Comparison of ENCODE assay signal across 1 cellular context in genomic region chr21:46532080-46532479, GRCh38.
TF ChIP-seq lines count a peak whose summit lies in the region.

No MANE protein-coding gene starts in this region.

TF ChIP-seq in H1, 55 proteins besides CTCF, POLR2A, EP300 and RAD21:
- TF ChIP-seq SIX5 (IDR thresholded peaks at IDR 0.05; ENCODE audit: low read depth, low read length) (no peak), BCL11A (IDR thresholded peaks at IDR 0.05; ENCODE audit: low read depth in 2 of 2, low read length in 2 of 2) (no peak), POU5F1 (IDR thresholded peaks at IDR 0.05; ENCODE audit: low read depth, low read length) (no peak), ATF2 (IDR thresholded peaks at IDR 0.05; ENCODE audit: low read length) (no peak), SP4 (IDR thresholded peaks at IDR 0.05; ENCODE audit: low read length) (no peak), SRF (IDR thresholded peaks at IDR 0.05; ENCODE audit: low read depth, low read length) (no peak), CREB1 (IDR thresholded peaks at IDR 0.05) (no peak), MAFK (IDR thresholded peaks at IDR 0.05; ENCODE audit: low read depth, low read length) (no peak), MAX (IDR thresholded peaks at IDR 0.05) (no peak), YY1 (IDR thresholded peaks at IDR 0.05; ENCODE audit: low read depth, low read length) (no peak), USF2 (IDR thresholded peaks at IDR 0.05; ENCODE audit: low read length) (no peak), NANOG (IDR thresholded peaks at IDR 0.05; ENCODE audit: insufficient read depth, low read depth, low read length, poor library complexity, severe bottlenecking) (no peak), RBBP5 (IDR thresholded peaks at IDR 0.05; ENCODE audit: borderline replicate concordance, low read depth, low read length) (no peak)
